Comparison of ENCODE assay signal across 20 cellular contexts in the genomic region with DNA sequence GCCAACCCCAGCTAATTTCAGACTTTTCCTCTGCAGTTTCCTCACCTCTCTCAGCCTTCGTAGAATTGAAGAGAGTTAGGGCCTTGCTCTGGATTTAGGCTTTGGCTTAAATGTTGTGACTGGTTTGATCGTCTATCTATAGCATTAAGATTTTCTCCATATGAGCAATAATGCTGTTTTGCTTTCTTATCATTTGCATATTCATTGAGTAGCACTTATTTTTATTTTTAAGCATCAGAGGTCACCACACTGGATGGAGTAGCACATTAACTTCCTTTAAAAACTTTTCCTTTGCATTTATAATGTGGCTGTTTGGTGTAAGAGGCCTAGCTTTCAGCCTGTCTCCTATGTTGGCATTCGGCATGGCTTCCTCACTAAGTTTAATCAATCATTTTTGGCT. TPM values are rescaled to one million over a fixed set of nuclear protein-coding genes. Genes with fewer than 3 reads are reported as not detected.
A peak's percentile ranks its signal among the peaks of the same experiment; 100 is the strongest.
DNase-seq lines count a peak whose midpoint lies in the region; ATAC-seq, FAIRE-seq and TF ChIP-seq lines count a peak whose summit lies in the region.
"Had no signal": no experiment of that assay in that cellular context is flagged by ENCODE, and none has a peak within 500 bp of the region (broad histone marks: within the 10 kb centered on the region; RNA-seq: fewer than 3 reads in every experiment).

No MANE protein-coding gene starts in this region.

- H3K4me1 ChIP-seq in GM12878 (ENCODE audit: control insufficient read depth, insufficient read depth, low read length) = peaks cover 7% of the 10 kb centered on the region
- H3K4me1 ChIP-seq: BE2C, Caco-2 had no signal

- no peak for TF ChIP-seq RAD21 in GM12878 (IDR thresholded peaks at IDR 0.05; ENCODE audit: insufficient read depth, low read depth, low read length)

- intact Hi-C loops in GM12878 (cut with micrococcal nuclease; ENCODE audit: unreplicated experiment) = no loop called here

- DNase-seq in activated naive CD4-positive, alpha-beta T cell treated with anti-CD3 and anti-CD28 coated beads, Interleukin-2, amount 10 ng/mL, durations not matched to agents 7 days and 5 days = no peak
- DNase-seq in activated naive CD4-positive, alpha-beta T cell treated with anti-CD3 and anti-CD28 coated beads, Interleukin-2, amount 50 U/mL, for 16 hours = no peak
- DNase-seq in GM12891 (ENCODE audit: insufficient read length, low spot score) (no peak), GM12878 (ENCODE audit: low read depth, low spot score) (no peak), COR-L47 (lab: John Stamatoyannopoulos, UW) (no peak), cortex of kidney (lab: John Stamatoyannopoulos, UW) (no peak), mesothelial cell of epicardium (ENCODE audit: low spot score in 2 of 2, unreplicated experiment in 2 of 2) (no peak)
- DNase-seq: BE2C; Caco-2; CD8-positive, alpha-beta T cell; DND-41; GF-D8; GM23248; IMR-90 had no signal

- in situ Hi-C loops in GM12878 (cut with MboI) = no loop called here

- RAD21 ChIA-PET in GM12878 (lab: Charles Lee; ENCODE audit: unreplicated experiment) = no interaction called here

- peaks cover 2% of the 10 kb centered on the region for H3K79me2 ChIP-seq in GM12878 (ENCODE audit: control insufficient read depth, insufficient read depth, low read length)

- H3K36me3 Mint-ChIP-seq in activated naive CD4-positive, alpha-beta T cell treated with anti-CD3 and anti-CD28 coated beads, Interleukin-2, amount 10 ng/mL, durations not matched to agents 7 days and 5 days = peaks cover 43% of the 10 kb centered on the region
- H3K36me3 Mint-ChIP-seq in mesothelial cell of epicardium = peaks cover 56% of the 10 kb centered on the region

- no peak for TF ChIP-seq EP300 in GM12878 (IDR thresholded peaks at IDR 0.05; ENCODE audit: borderline replicate concordance in 1 of 2, control insufficient read depth in 1 of 2, low read depth in 2 of 2, low read length in 2 of 2)

- no peak; the same call in 2 of the 3 replicates for ATAC-seq in GM12878
- ATAC-seq: CD8-positive, alpha-beta T cell; HCT116 had no signal

- CTCF ChIA-PET in activated naive CD4-positive, alpha-beta T cell treated with anti-CD3 and anti-CD28 coated beads, Interleukin-2, amount 10 ng/mL, durations not matched to agents 7 days and 5 days (lab: Charles Lee) = interaction anchor here (1.5 kb wide), 1 partner anchor 12 kb away, joined by 4 read pairs; a partner anchor contains a TSS
- CTCF ChIA-PET in GM12878 (lab: Yijun Ruan, JAX) = interaction anchor here (0.6 to 1.4 kb wide), 3 partner anchors 9 to 27 kb away, joined by 3 to 4 read pairs (median 3); no protein-coding TSS in a partner anchor

- POLR2A ChIA-PET in GM12878 (lab: Charles Lee) = interaction anchor here (1.2 kb wide), 1 partner anchor 9 kb away, joined by 3 read pairs; no protein-coding TSS in a partner anchor

- H3K27me3 ChIP-seq in GM12878 (replicated peaks in 1 of 2; ENCODE audit: control insufficient read depth in 2 of 2, insufficient read depth in 2 of 2, low read length in 1 of 2) = no peaks in the 10 kb centered on the region
- H3K27me3 ChIP-seq: BE2C had no signal

- peak overlapping the region; percentile 1; the same call in 1 of the 2 replicates for H3K27ac ChIP-seq in GM12878 (ENCODE audit: control insufficient read depth, insufficient read depth)
- H3K27ac ChIP-seq: C4-2B, GM23248, HL-60 had no signal

- peaks cover 14 to 19% of the 10 kb centered on the region in 2 experiments; a peak in 3 of 4 replicates for H3K36me3 ChIP-seq in GM12878 (ENCODE audit: control insufficient read depth in 2 of 2, insufficient read depth in 2 of 2, low read length in 1 of 2)

- H3K27me3 Mint-ChIP-seq in activated naive CD4-positive, alpha-beta T cell treated with anti-CD3 and anti-CD28 coated beads, Interleukin-2, amount 10 ng/mL, durations not matched to agents 7 days and 5 days = no peaks in the 10 kb centered on the region
- H3K27me3 Mint-ChIP-seq in mesothelial cell of epicardium (ENCODE audit: low read depth) = no peaks in the 10 kb centered on the region

- H3K9me3 Mint-ChIP-seq in activated naive CD4-positive, alpha-beta T cell treated with anti-CD3 and anti-CD28 coated beads, Interleukin-2, amount 10 ng/mL, durations not matched to agents 7 days and 5 days = no peaks in the 10 kb centered on the region
- peaks cover 7% of the 10 kb centered on the region for H3K9me3 Mint-ChIP-seq in mesothelial cell of epicardium
- H3K9me3 Mint-ChIP-seq: CD8-positive, alpha-beta T cell had no signal

- FAIRE-seq in GM12891 (lab: Jason Lieb, UNC) (no peak), GM12878 (lab: Jason Lieb, UNC) (no peak)
- FAIRE-seq: A204.1, GM18507, H54 had no signal

- TF ChIP-seq CTCF in GM12878 (IDR thresholded peaks at IDR 0.05 in 2 of 3, conservative IDR thresholded peaks at IDR 0.05 in 1 of 3; ENCODE audit: control insufficient read depth in 2 of 3, extremely low read depth in 1 of 3, insufficient read depth in 1 of 3, low read depth in 3 of 3, low read length in 3 of 3) (no peak), mesothelial cell of epicardium (IDR thresholded peaks at IDR 0.05; ENCODE audit: unreplicated experiment) (no peak)

- H3K4me3 Mint-ChIP-seq in activated naive CD4-positive, alpha-beta T cell treated with anti-CD3 and anti-CD28 coated beads, Interleukin-2, amount 10 ng/mL, durations not matched to agents 7 days and 5 days = no peak overlapping the region
- no peak overlapping the region for H3K4me3 Mint-ChIP-seq in mesothelial cell of epicardium
- H3K4me3 Mint-ChIP-seq: CD8-positive, alpha-beta T cell had no signal

- no peaks in the 10 kb centered on the region for H4K20me1 ChIP-seq in GM12878 (ENCODE audit: control insufficient read depth, insufficient read depth)

- H3K4me2 ChIP-seq in GM12878 (ENCODE audit: control insufficient read depth, insufficient read depth) = peak overlapping the region; percentile 41; the same call in 1 of the 2 replicates

- H3K4me1 Mint-ChIP-seq in activated naive CD4-positive, alpha-beta T cell treated with anti-CD3 and anti-CD28 coated beads, Interleukin-2, amount 10 ng/mL, durations not matched to agents 7 days and 5 days = no peaks in the 10 kb centered on the region
- no peaks in the 10 kb centered on the region for H3K4me1 Mint-ChIP-seq in mesothelial cell of epicardium

- no peak overlapping the region for H3K9ac ChIP-seq in GM12878 (ENCODE audit: control insufficient read depth, insufficient read depth, low read length)
- H3K9ac ChIP-seq: GM23248 had no signal

- WGBS in GM12878 (ENCODE audit: insufficient coverage, insufficient replicate concordance, low lambda C conversion rate, missing lambda C conversion rate) = 0% methylated on average over 3 of the region's 3 CpGs

- SMC1A ChIA-PET in GM12878 (lab: Charles Lee; ENCODE audit: uncharacterized antibody, unreplicated experiment) = interaction anchor here (0.8 to 1.5 kb wide), 3 partner anchors 9 to 152 kb away, joined by 5 read pairs; no protein-coding TSS in a partner anchor

- TF ChIP-seq POLR2A in GM12891 (IDR thresholded peaks at IDR 0.05; ENCODE audit: low read depth, low read length) (no peak), GM12878 (IDR thresholded peaks at IDR 0.05; ENCODE audit: low read depth, low read length) (no peak)

- peaks cover 2% of the 10 kb centered on the region for H3K9me3 ChIP-seq in GM12878 (replicated peaks; ENCODE audit: control insufficient read depth, insufficient read depth, low read length)
- H3K9me3 ChIP-seq: BE2C, Caco-2 had no signal

- peak overlapping the region; percentile 67 for H3K27ac Mint-ChIP-seq in activated naive CD4-positive, alpha-beta T cell treated with anti-CD3 and anti-CD28 coated beads, Interleukin-2, amount 10 ng/mL, durations not matched to agents 7 days and 5 days
- no peak overlapping the region for H3K27ac Mint-ChIP-seq in mesothelial cell of epicardium
- H3K27ac Mint-ChIP-seq: CD8-positive, alpha-beta T cell had no signal

- no peak overlapping the region for H3K4me3 ChIP-seq in GM12878
- H3K4me3 ChIP-seq: GM23248 had no signal

- no TSS peak for BruUV-seq in GM12878 (replicated peaks; lab: Mats Ljungman, UMichigan)

- no peak overlapping the region; the same call in 1 of the 2 replicates for H2AFZ ChIP-seq in GM12878 (ENCODE audit: control insufficient read depth, low read depth, low read length)
- H2AFZ ChIP-seq: GM23248 had no signal

RNA-seq across cellular contexts. Expression of a gene that starts 12.6 kb away (rescaled TPM):
- 4.9 TPM for polyA plus RNA-seq in GM12891 (2012; ENCODE audit: low read depth, missing spikeins)
- 5.3 and 9.1 TPM in 2 replicates for total RNA-seq in GM12878 (2013; cell fraction: nucleolus; rRNA removed)
- 6.6 and 7.5 TPM in 2 replicates for total RNA-seq in GM12878 (2014; rRNA removed)
- total RNA-seq in GM12878 (2014; rRNA removed; fragmentation: Illumina TruSeq; extraction: Trizol) = 4.8 and 5.7 TPM in 2 replicates
- 6.0 and 7.4 TPM in 2 replicates for total RNA-seq in GM12878 (2021)
- polyA plus RNA-seq in GM12878 (2011; ENCODE audit: low read depth) = 3.2 TPM
- 6.8 and 8.3 TPM in 2 replicates for polyA plus RNA-seq in GM12878 (2011; rRNA removed)
- 4.1 and 4.8 TPM in 2 replicates for polyA plus RNA-seq in GM12878 (2011; cell fraction: cytosol; rRNA removed)
- 2.6 and 3.7 TPM in 2 replicates for polyA plus RNA-seq in GM12878 (2011; cell fraction: nucleus; rRNA removed)
- 4.5 and 4.6 TPM in 2 replicates for polyA plus RNA-seq in GM12878 (2012)
- polyA plus RNA-seq in GM12878 (2014; fragmentation: Illumina TruSeq; extraction: Trizol) = 5.4 and 7.0 TPM in 2 replicates
- 1 to 10 TPM; 6.7 to 7.0 TPM for polyA plus RNA-seq in GM12878 (2014; fragmentation: Nextera tagmentation; extraction: Ambion mirVana)
- polyA plus RNA-seq in GM12878 (2014; rRNA removed) = 4.3 and 6.5 TPM in 2 replicates
- polyA plus RNA-seq in GM12878 (2016; fragmentation: Nextera tagmentation; extraction: Ambion mirVana) = 10 to 100 TPM; 10.8 to 13.6 TPM
- polyA minus RNA-seq in GM12878 (2011; rRNA and poly(A)+ RNA removed) = 2.3 and 2.8 TPM in 2 replicates
- polyA minus RNA-seq in GM12878 (2011; cell fraction: cytosol; rRNA and poly(A)+ RNA removed) = 1.7 and 2.7 TPM in 2 replicates
- 1.6 and 2.7 TPM in 2 replicates for polyA minus RNA-seq in GM12878 (2011; cell fraction: nucleus; rRNA and poly(A)+ RNA removed)
- 15.7 to 18.5 TPM (median 15.9 TPM) in 3 replicates for total RNA-seq in mesothelial cell of epicardium

RNA-seq across cellular contexts. Expression of a gene that starts 18.1 kb away (rescaled TPM):
- 27.2 TPM for polyA plus RNA-seq in GM12891 (2012; ENCODE audit: low read depth, missing spikeins)
- 51.0 and 53.7 TPM in 2 replicates for total RNA-seq in GM12878 (2013; cell fraction: nucleolus; rRNA removed)
- total RNA-seq in GM12878 (2014; rRNA removed) (27.4 and 31.3 TPM in 2 replicates), GM12878 (2014; rRNA removed; fragmentation: Illumina TruSeq; extraction: Trizol) (52.1 and 53.0 TPM in 2 replicates), GM12878 (2021) (39.3 and 40.7 TPM in 2 replicates), mesothelial cell of epicardium (46.3 to 51.6 TPM (median 48.9 TPM) in 3 replicates)
- 22.9 TPM for polyA plus RNA-seq in GM12878 (2011; ENCODE audit: low read depth)
- polyA plus RNA-seq in GM12878 (2011; rRNA removed) (35.5 and 49.9 TPM in 2 replicates), GM12878 (2014; fragmentation: Illumina TruSeq; extraction: Trizol) (33.4 and 40.0 TPM in 2 replicates), GM12878 (2014; fragmentation: Nextera tagmentation; extraction: Ambion mirVana) (10 to 100 TPM in 1 of 2 experiments, 1 to 10 TPM in 1; 8.1 to 17.9 TPM), GM12878 (2014; rRNA removed) (45.6 and 60.6 TPM in 2 replicates), GM12878 (2016; fragmentation: Nextera tagmentation; extraction: Ambion mirVana) (10 to 100 TPM; 45.8 to 47.1 TPM)
- 37.2 and 64.1 TPM in 2 replicates for polyA plus RNA-seq in GM12878 (2011; cell fraction: cytosol; rRNA removed)
- polyA plus RNA-seq in GM12878 (2011; cell fraction: nucleus; rRNA removed) = 20.7 and 27.2 TPM in 2 replicates
- 28.2 and 36.9 TPM in 2 replicates for polyA plus RNA-seq in GM12878 (2012)
- polyA minus RNA-seq in GM12878 (2011; rRNA and poly(A)+ RNA removed) = 39.1 and 48.5 TPM in 2 replicates
- polyA minus RNA-seq in GM12878 (2011; cell fraction: cytosol; rRNA and poly(A)+ RNA removed) = 11.3 and 12.7 TPM in 2 replicates
- 4.5 and 9.9 TPM in 2 replicates for polyA minus RNA-seq in GM12878 (2011; cell fraction: nucleus; rRNA and poly(A)+ RNA removed)

RNA-seq across cellular contexts. Expression of a gene that starts 46.5 kb away (rescaled TPM):
- polyA plus RNA-seq in GM12891 (2012; ENCODE audit: low read depth, missing spikeins) = 11.7 TPM
- 56.4 and 64.1 TPM in 2 replicates for total RNA-seq in GM12878 (2013; cell fraction: nucleolus; rRNA removed)
- total RNA-seq in GM12878 (2014; rRNA removed) = 12.9 and 14.6 TPM in 2 replicates
- total RNA-seq in GM12878 (2014; rRNA removed; fragmentation: Illumina TruSeq; extraction: Trizol) = 15.0 and 15.8 TPM in 2 replicates
- total RNA-seq in GM12878 (2021) = 12.8 and 15.6 TPM in 2 replicates
- 29.2 TPM for polyA plus RNA-seq in GM12878 (2011; ENCODE audit: low read depth)
- polyA plus RNA-seq in GM12878 (2011; rRNA removed) = 26.8 and 37.7 TPM in 2 replicates
- 8.4 and 10.4 TPM in 2 replicates for polyA plus RNA-seq in GM12878 (2011; cell fraction: cytosol; rRNA removed)
- polyA plus RNA-seq in GM12878 (2011; cell fraction: nucleus; rRNA removed) = 19.6 and 23.2 TPM in 2 replicates
- polyA plus RNA-seq in GM12878 (2012) = 11.3 and 13.8 TPM in 2 replicates
- polyA plus RNA-seq in GM12878 (2014; fragmentation: Illumina TruSeq; extraction: Trizol) = 16.5 and 21.6 TPM in 2 replicates
- polyA plus RNA-seq in GM12878 (2014; fragmentation: Nextera tagmentation; extraction: Ambion mirVana) = 1 to 10 TPM; 5.4 to 5.6 TPM
- polyA plus RNA-seq in GM12878 (2014; rRNA removed) = 18.2 and 23.1 TPM in 2 replicates
- 10 to 100 TPM; 15.6 to 16.3 TPM for polyA plus RNA-seq in GM12878 (2016; fragmentation: Nextera tagmentation; extraction: Ambion mirVana)
- 21.7 and 25.1 TPM in 2 replicates for polyA minus RNA-seq in GM12878 (2011; rRNA and poly(A)+ RNA removed)
- 5.5 and 6.3 TPM in 2 replicates for polyA minus RNA-seq in GM12878 (2011; cell fraction: cytosol; rRNA and poly(A)+ RNA removed)
- polyA minus RNA-seq in GM12878 (2011; cell fraction: nucleus; rRNA and poly(A)+ RNA removed) = 23.7 and 36.5 TPM in 2 replicates
- total RNA-seq in mesothelial cell of epicardium = 75.4 to 85.4 TPM (median 83.4 TPM) in 3 replicates
